1 cellular context compared by ENCODE assay signal in genomic region chrX:12955882-12956703, GRCh38.
TF ChIP-seq lines count a peak whose summit lies in the region.

No MANE protein-coding gene starts in this region.

TF ChIP-seq in K562, 482 proteins besides CTCF, POLR2A, EP300 and RAD21 (continued from another document and continues in another):
- TF ChIP-seq IRF9 (tag; IDR thresholded peaks at IDR 0.05) = peak; percentile 68
- TF ChIP-seq MYBL2 (IDR thresholded peaks at IDR 0.05; ENCODE audit: low read depth) = no peak
- no peak for TF ChIP-seq MYBL2 (CRISPR knock-in tag; IDR thresholded peaks at IDR 0.05; ENCODE audit: borderline replicate concordance)
- TF ChIP-seq CHCHD3 (CRISPR knock-in tag; IDR thresholded peaks at IDR 0.05) = no peak
- TF ChIP-seq HNRNPL (IDR thresholded peaks at IDR 0.05; ENCODE audit: low read depth, low read length) = no peak
- TF ChIP-seq RNF2 (IDR thresholded peaks at IDR 0.05) = peak; percentile 80
- peak in 1 of 2 experiments; percentile 87; a peak in 2 of 4 replicates for TF ChIP-seq ZNF639 (CRISPR knock-in tag; conservative IDR thresholded peaks at IDR 0.05 in 1 of 2, IDR thresholded peaks at IDR 0.05 in 1 of 2)
- TF ChIP-seq ZBTB7A (IDR thresholded peaks at IDR 0.05; ENCODE audit: borderline replicate concordance, control insufficient read depth, low read depth, low read length) = peak; percentile 91
- TF ChIP-seq ZSCAN29 (IDR thresholded peaks at IDR 0.05) = no peak
- TF ChIP-seq REST (CRISPR knock-in tag; IDR thresholded peaks at IDR 0.05; ENCODE audit: low read depth) = peak; percentile 86
- peak; percentile 92 for TF ChIP-seq ZNF830 (CRISPR knock-in tag; IDR thresholded peaks at IDR 0.05)
- no peak for TF ChIP-seq ARID3A (IDR thresholded peaks at IDR 0.05; ENCODE audit: borderline replicate concordance, low read depth, low read length)
- TF ChIP-seq GATAD2B (IDR thresholded peaks at IDR 0.05; ENCODE audit: borderline replicate concordance) = no peak
- no peak for TF ChIP-seq FIP1L1 (IDR thresholded peaks at IDR 0.05; ENCODE audit: low read depth, low read length, poor library complexity, severe bottlenecking)
- peak; percentile 8; the same call in 1 of the 2 replicates for TF ChIP-seq POLR2AphosphoS5 (IDR thresholded peaks at IDR 0.05; ENCODE audit: control insufficient read depth, insufficient read depth, low read depth, low read length)
- TF ChIP-seq RAD51 (IDR thresholded peaks at IDR 0.05; ENCODE audit: borderline replicate concordance, low read depth) = no peak
- no peak for TF ChIP-seq PPARD (CRISPR knock-in tag; IDR thresholded peaks at IDR 0.05)
- no peak for TF ChIP-seq DLX4 (CRISPR knock-in tag; IDR thresholded peaks at IDR 0.05)
- no peak for TF ChIP-seq ETS2 (tag; IDR thresholded peaks at IDR 0.05; ENCODE audit: borderline replicate concordance, poor library complexity, severe bottlenecking)
- TF ChIP-seq CXXC5 (CRISPR knock-in tag; IDR thresholded peaks at IDR 0.05) = peak; percentile 86
- no peak for TF ChIP-seq ZFPM2 (CRISPR knock-in tag; IDR thresholded peaks at IDR 0.05)
- no peak; the same call in 1 of the 2 replicates for TF ChIP-seq RB1 (IDR thresholded peaks at IDR 0.05; ENCODE audit: low read depth)
- no peak for TF ChIP-seq HLTF (IDR thresholded peaks at IDR 0.05)
- no peak for TF ChIP-seq ZNF444 (CRISPR knock-in tag; IDR thresholded peaks at IDR 0.05)
- TF ChIP-seq ZBTB26 (CRISPR knock-in tag; IDR thresholded peaks at IDR 0.05) = no peak
- no peak for TF ChIP-seq PTBP1 (IDR thresholded peaks at IDR 0.05; ENCODE audit: low read depth, low read length)
- TF ChIP-seq ARID2 (IDR thresholded peaks at IDR 0.05) = no peak
- TF ChIP-seq JUN (IDR thresholded peaks at IDR 0.05; ENCODE audit: borderline replicate concordance, low read depth, low read length) = peak; percentile 49; the same call in 1 of the 2 replicates
- no peak for TF ChIP-seq JUN (CRISPR knock-in tag; IDR thresholded peaks at IDR 0.05; ENCODE audit: borderline replicate concordance)
- no peak for TF ChIP-seq USF1 (CRISPR knock-in tag; IDR thresholded peaks at IDR 0.05)
- no peak for TF ChIP-seq BRCA1 (IDR thresholded peaks at IDR 0.05)
- no peak for TF ChIP-seq BRCA1 (CRISPR knock-in tag; IDR thresholded peaks at IDR 0.05)
- TF ChIP-seq GTF2F1 (IDR thresholded peaks at IDR 0.05; ENCODE audit: low read depth, low read length) = no peak
- no peak for TF ChIP-seq CCAR2 (IDR thresholded peaks at IDR 0.05; ENCODE audit: low read depth, low read length)
- no peak for TF ChIP-seq ZNF408 (CRISPR knock-in tag; IDR thresholded peaks at IDR 0.05; ENCODE audit: low read depth)
- TF ChIP-seq ZC3H4 (CRISPR knock-in tag; IDR thresholded peaks at IDR 0.05; ENCODE audit: borderline replicate concordance) = no peak
- TF ChIP-seq BRD4 (IDR thresholded peaks at IDR 0.05) = peak; percentile 96
- no peak for TF ChIP-seq MIER1 (IDR thresholded peaks at IDR 0.05; ENCODE audit: low read depth)
- TF ChIP-seq ZFP91 (CRISPR knock-in tag; IDR thresholded peaks at IDR 0.05) = no peak
- 0 out of 2 replicates have a peak, but pooled peaks have one; percentile 21 for TF ChIP-seq TEAD4 (IDR thresholded peaks at IDR 0.05; ENCODE audit: low read length)
- no peak for TF ChIP-seq TEAD4 (CRISPR knock-in tag; IDR thresholded peaks at IDR 0.05; ENCODE audit: borderline replicate concordance)
- TF ChIP-seq EWSR1 (IDR thresholded peaks at IDR 0.05; ENCODE audit: borderline replicate concordance, low read depth, partially characterized antibody) = no peak
- TF ChIP-seq SMARCB1 (IDR thresholded peaks at IDR 0.05; ENCODE audit: insufficient read length, low read depth) = no peak
- TF ChIP-seq ZNF146 (CRISPR knock-in tag; IDR thresholded peaks at IDR 0.05; ENCODE audit: unreplicated experiment) = no peak
- no peak for TF ChIP-seq FOXK1 (CRISPR knock-in tag; IDR thresholded peaks at IDR 0.05; ENCODE audit: borderline replicate concordance)
- no peak for TF ChIP-seq SMARCC2 (IDR thresholded peaks at IDR 0.05; ENCODE audit: low read depth)
- TF ChIP-seq TBL1XR1 (IDR thresholded peaks at IDR 0.05; ENCODE audit: low read length in 2 of 2) = peak; percentile 12 to 50; a peak in 2 of 4 replicates
- TF ChIP-seq STAT5B (CRISPR knock-in tag; IDR thresholded peaks at IDR 0.05) = no peak
- no peak for TF ChIP-seq ZNF740 (CRISPR knock-in tag; IDR thresholded peaks at IDR 0.05)
- TF ChIP-seq ZNF740 (tag; IDR thresholded peaks at IDR 0.05) = peak in 1 of 2 experiments; percentile 91; a peak in 2 of 4 replicates
- no peak for TF ChIP-seq PHTF2 (CRISPR knock-in tag; IDR thresholded peaks at IDR 0.05)
- TF ChIP-seq RHOXF2B (CRISPR knock-in tag; conservative IDR thresholded peaks at IDR 0.05) = 0 out of 2 replicates have a peak, but pooled peaks have one; percentile 23
- no peak for TF ChIP-seq ZNF143 (CRISPR knock-in tag; IDR thresholded peaks at IDR 0.05)
- TF ChIP-seq PHF20 (IDR thresholded peaks at IDR 0.05; ENCODE audit: partially characterized antibody) = no peak
- TF ChIP-seq ZNF224 (CRISPR knock-in tag; IDR thresholded peaks at IDR 0.05) = no peak
- no peak for TF ChIP-seq GATA2 (CRISPR knock-in tag; IDR thresholded peaks at IDR 0.05)
- no peak for TF ChIP-seq SNRNP70 (optimal IDR thresholded peaks at IDR 0.05; ENCODE audit: low read depth, low read length)
- peak; percentile 96 for TF ChIP-seq GTF2E2 (tag; IDR thresholded peaks at IDR 0.05)
- TF ChIP-seq ZNF165 (CRISPR knock-in tag; IDR thresholded peaks at IDR 0.05; ENCODE audit: borderline replicate concordance) = peak; percentile 90
- peak; percentile 60; the same call in 1 of the 2 replicates for TF ChIP-seq CREB3L1 (IDR thresholded peaks at IDR 0.05; ENCODE audit: borderline replicate concordance, low read depth)
